In the genomic region with DNA sequence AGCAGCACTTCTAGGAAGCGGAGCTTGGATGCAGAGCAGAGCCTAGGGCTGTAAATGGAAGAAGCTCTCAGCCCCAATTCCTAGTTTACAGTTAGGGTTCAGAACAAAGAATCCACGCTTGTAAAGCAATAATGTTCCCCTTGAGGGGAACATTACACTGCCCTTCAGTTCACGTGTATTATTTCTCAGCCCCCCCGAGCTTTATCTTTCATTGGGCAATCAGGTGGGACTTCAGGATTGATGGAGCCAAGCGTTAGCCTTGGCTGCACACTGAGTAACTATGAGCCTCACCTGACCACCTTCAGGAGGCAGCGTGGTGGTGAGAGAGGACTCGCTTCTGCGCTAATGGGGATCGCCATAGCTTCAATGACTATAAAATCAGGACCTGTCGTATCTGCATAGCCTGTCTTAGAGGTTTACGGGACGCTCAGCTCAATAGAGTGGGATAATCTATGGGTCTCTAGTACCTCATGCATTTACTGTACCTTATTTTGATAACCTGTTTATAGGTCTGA, we compare ENCODE assay signal across 1 cellular context.
TF ChIP-seq lines count a peak whose summit lies in the region.

No MANE protein-coding gene starts in this region.

TF ChIP-seq in H1, 55 proteins besides CTCF, POLR2A, EP300 and RAD21:
- TF ChIP-seq HDAC6 (IDR thresholded peaks at IDR 0.05; ENCODE audit: low read depth, low read length) (no peak), TAF1 (IDR thresholded peaks at IDR 0.05; ENCODE audit: low read depth, low read length) (peak; percentile 58; the same call in 1 of the 2 replicates), GABPA (IDR thresholded peaks at IDR 0.05; ENCODE audit: borderline replicate concordance, insufficient read depth, low read length) (no peak), TCF12 (IDR thresholded peaks at IDR 0.05; ENCODE audit: low read depth, low read length) (no peak), CTBP2 (IDR thresholded peaks at IDR 0.05; ENCODE audit: borderline replicate concordance, insufficient read depth, insufficient read length, low read length) (no peak), RNF2 (IDR thresholded peaks at IDR 0.05; ENCODE audit: borderline replicate concordance, low read depth, low read length, missing control alignments, poor library complexity, severe bottlenecking) (no peak), SP2 (IDR thresholded peaks at IDR 0.05; ENCODE audit: low read length) (no peak), CHD2 (IDR thresholded peaks at IDR 0.05; ENCODE audit: low read length) (no peak), SIRT6 (IDR thresholded peaks at IDR 0.05; ENCODE audit: low read length) (no peak), SUZ12 (IDR thresholded peaks at IDR 0.05; ENCODE audit: low read length) (no peak), NRF1 (IDR thresholded peaks at IDR 0.05; ENCODE audit: low read depth, low read length) (no peak), ASH2L (IDR thresholded peaks at IDR 0.05; ENCODE audit: low read length) (peak; percentile 6), CHD7 (IDR thresholded peaks at IDR 0.05; ENCODE audit: insufficient replicate concordance, low read length) (no peak), PHF8 (conservative IDR thresholded peaks at IDR 0.05; ENCODE audit: low read depth, low read length) (no peak)
